7 cellular contexts compared by ENCODE assay signal in genomic region chr6:43076928-43077809, GRCh38. TPM values are rescaled to one million over a fixed set of nuclear protein-coding genes. Genes with fewer than 3 reads are reported as not detected.
DNase-seq lines count a peak whose midpoint lies in the region; ATAC-seq and TF ChIP-seq lines count a peak whose summit lies in the region.

No MANE protein-coding gene starts in this region.

- DNase-seq in NCI-H345 treated with DMSO at 0.1 percent for 48 hours (lab: John Stamatoyannopoulos, UW; ENCODE audit: unreplicated experiment) = peak; percentile 2
- DNase-seq in colonic mucosa = peak; percentile 35
- no peak for DNase-seq in aorta
- no peak for DNase-seq in NOMO-1 treated with DMSO at 0.1 percent for 48 hours (lab: John Stamatoyannopoulos, UW; ENCODE audit: unreplicated experiment)
- DNase-seq in head of caudate nucleus = no peak

- peaks cover 4% of the 10 kb centered on the region for H3K27me3 ChIP-seq in colonic mucosa
- no peaks in the 10 kb centered on the region for H3K27me3 ChIP-seq in aorta (ENCODE audit: control insufficient read depth in 1 of 2, insufficient read depth in 2 of 2, low read length in 1 of 2)

- H3K27ac ChIP-seq in colonic mucosa (no peak overlapping the region), mesodermal cell (ENCODE audit: low read depth, low read length, severe bottlenecking) (peak overlapping the region; percentile 81), aorta (ENCODE audit: low read depth in 1 of 2, low read length in 2 of 2) (no peak overlapping the region)

- ATAC-seq in aorta (ENCODE audit: low FRiP score) = peak; percentile 34

- H3K9me3 ChIP-seq in colonic mucosa = no peaks in the 10 kb centered on the region
- no peaks in the 10 kb centered on the region for H3K9me3 ChIP-seq in mesodermal cell (ENCODE audit: control insufficient read depth, low read length)
- no peaks in the 10 kb centered on the region for H3K9me3 ChIP-seq in aorta (ENCODE audit: control insufficient read depth, low read length)

- peak overlapping the region; percentile 69 to 73 for H3K9ac ChIP-seq in colonic mucosa (ENCODE audit: low read depth in 2 of 2, low read length in 2 of 2)

- WGBS in mesodermal cell (ENCODE audit: insufficient coverage in 2 of 2), 2 experiments = 0 to 2% methylated on average over 29 to 35 of the region's 40 CpGs
- WGBS in aorta, 2 donors = 9 to 11% methylated on average over 40 of the region's 40 CpGs

- no peaks in the 10 kb centered on the region for H3K4me1 ChIP-seq in colonic mucosa
- peaks cover 23% of the 10 kb centered on the region for H3K4me1 ChIP-seq in mesodermal cell (ENCODE audit: control insufficient read depth, insufficient read depth, low read length, poor library complexity, severe bottlenecking)
- H3K4me1 ChIP-seq in aorta (ENCODE audit: control insufficient read depth in 1 of 2, insufficient read depth in 2 of 2, low read length in 2 of 2) = no peaks in the 10 kb centered on the region

- TF ChIP-seq CTCF in colonic mucosa (IDR thresholded peaks at IDR 0.05) = no peak

- intact Hi-C loops in colonic mucosa (cut with DNase I) (no loop called here), aorta (cut with DNase I) (no loop called here), head of caudate nucleus (cut with DNase I) (no loop called here)

- H3K4me3 ChIP-seq in GM08714 (ENCODE audit: low read length) (peak overlapping the region; percentile 61), colonic mucosa (peak overlapping the region; percentile 56), mesodermal cell (ENCODE audit: extremely low read depth, insufficient read depth, low read length, poor library complexity, severe bottlenecking) (peak overlapping the region; percentile 94), aorta (ENCODE audit: low read length in 2 of 2) (peak overlapping the region; percentile 15 to 34)

- H3K36me3 ChIP-seq in colonic mucosa (no peaks in the 10 kb centered on the region), mesodermal cell (ENCODE audit: control insufficient read depth, insufficient read depth, low read length) (peaks cover 22% of the 10 kb centered on the region), aorta (ENCODE audit: control insufficient read depth in 1 of 2, insufficient read depth in 2 of 2, low read length in 1 of 2) (peaks cover 0 to 4% of the 10 kb centered on the region in 2 donors)

RNA-seq across cellular contexts. Expression of gene PTK7, which starts 1.1 kb away (rescaled TPM):
- 10 to 100 TPM; 15.1 to 15.9 TPM for total RNA-seq in colonic mucosa
- 160 TPM for polyA plus RNA-seq in mesodermal cell (2013, experiment 1 of 2)
- polyA plus RNA-seq in mesodermal cell (2013, experiment 2 of 2) = 129 TPM
- 1 to 10 TPM; 3.6 to 9.6 TPM for total RNA-seq in aorta
- polyA plus RNA-seq in aorta = 1 to 10 TPM in 1 of 2 donors, under 1 TPM in 1; 0.13 to 6.4 TPM

RNA-seq across cellular contexts. Expression of gene KLC4, which starts 17.7 kb away (rescaled TPM):
- total RNA-seq in colonic mucosa (100 to 1,000 TPM in 1 of 2 donors, 10 to 100 TPM in 1; 98.8 to 101 TPM), aorta (10 to 100 TPM; 20.1 to 35.0 TPM)
- polyA plus RNA-seq in mesodermal cell (2013, experiment 1 of 2) = 36.5 TPM
- polyA plus RNA-seq in mesodermal cell (2013, experiment 2 of 2) = 34.1 TPM
- polyA plus RNA-seq in aorta = 10 to 100 TPM; 34.6 to 54.9 TPM

RNA-seq across cellular contexts. Expression of gene MRPL2, which starts 17.9 kb away (rescaled TPM):
- total RNA-seq in colonic mucosa = 100 to 1,000 TPM in 1 of 2 donors, 10 to 100 TPM in 1; 73.2 to 112 TPM
- 65.2 TPM for polyA plus RNA-seq in mesodermal cell (2013, experiment 1 of 2)
- 60.8 TPM for polyA plus RNA-seq in mesodermal cell (2013, experiment 2 of 2)
- total RNA-seq in aorta = 10 to 100 TPM; 30.4 to 33.6 TPM
- polyA plus RNA-seq in aorta = 10 to 100 TPM; 29.3 to 55.2 TPM

RNA-seq across cellular contexts. Expression of gene CUL7, which starts 23.5 kb away (rescaled TPM):
- total RNA-seq in colonic mucosa (10 to 100 TPM; 13.7 to 15.3 TPM), aorta (10 to 100 TPM; 11.0 to 17.5 TPM)
- 46.0 TPM for polyA plus RNA-seq in mesodermal cell (2013, experiment 1 of 2)
- polyA plus RNA-seq in mesodermal cell (2013, experiment 2 of 2) = 39.7 TPM
- polyA plus RNA-seq in aorta = 10 to 100 TPM in 1 of 2 donors, 1 to 10 TPM in 1; 3.3 to 14.9 TPM

RNA-seq across cellular contexts. Expression of gene RRP36, which starts 55.7 kb away (rescaled TPM):
- 10 to 100 TPM; 35.5 to 61.4 TPM for total RNA-seq in colonic mucosa
- polyA plus RNA-seq in mesodermal cell (2013, experiment 1 of 2) = 79.8 TPM
- 80.5 TPM for polyA plus RNA-seq in mesodermal cell (2013, experiment 2 of 2)
- total RNA-seq in aorta = 10 to 100 TPM; 36.7 to 41.1 TPM
- polyA plus RNA-seq in aorta = 10 to 100 TPM; 29.6 to 40.5 TPM

Comparison
In these comparisons a context has a peak if more than half of its experiments do, and no peak if none do; other contexts are left out.
1. H3K4me3 ChIP-seq: peak in every context shown above with its lines; median percentile 94 in mesodermal cell; 61 in GM08714; 56 in colonic mucosa; 24 in aorta.
2. DNase-seq: peak in NCI-H345 treated with DMSO at 0.1 percent for 48 hours (single experiment) and colonic mucosa (single experiment); none in aorta (0 of 2), NOMO-1 treated with DMSO at 0.1 percent for 48 hours (single experiment) and head of caudate nucleus (0 of 42).